Comparison of ENCODE assay signal across 16 cellular contexts in genomic region chr4:42596918-42597317, GRCh38. TPM values are rescaled to one million over a fixed set of nuclear protein-coding genes. Genes with fewer than 3 reads are reported as not detected.
DNase-seq lines count a peak whose midpoint lies in the region; ATAC-seq, FAIRE-seq and TF ChIP-seq lines count a peak whose summit lies in the region.
"Had no signal": no experiment of that assay in that cellular context is flagged by ENCODE, and none has a peak within 500 bp of the region (broad histone marks: within the 10 kb centered on the region; RNA-seq: fewer than 3 reads in every experiment).

No MANE protein-coding gene starts in this region.

- no peaks in the 10 kb centered on the region for H3K36me3 ChIP-seq in upper lobe of left lung

- H3K4me3 ChIP-seq in upper lobe of left lung, result no peak overlapping the region
- H3K4me3 ChIP-seq: K562, testis had no signal

- H3K4me1 ChIP-seq in upper lobe of left lung, result no peaks in the 10 kb centered on the region
- H3K4me1 ChIP-seq: testis had no signal

- no peaks in the 10 kb centered on the region for H3K9me3 ChIP-seq in upper lobe of left lung
- H3K9me3 ChIP-seq: testis had no signal

- TF ChIP-seq EP300 in upper lobe of left lung (IDR thresholded peaks at IDR 0.05), result no peak

- 85 to 94% methylated on average over 2 of the region's 2 CpGs for WGBS in upper lobe of left lung, 2 donors

- no peak for TF ChIP-seq CTCF in upper lobe of left lung (IDR thresholded peaks at IDR 0.05)

- no peak for TF ChIP-seq POLR2A in GM12891 (IDR thresholded peaks at IDR 0.05; ENCODE audit: low read depth, low read length)
- no peak for TF ChIP-seq POLR2A in GM18505 (IDR thresholded peaks at IDR 0.05; ENCODE audit: borderline replicate concordance, extremely low read depth, insufficient read depth, insufficient read length)
- no peak for TF ChIP-seq POLR2A in upper lobe of left lung (IDR thresholded peaks at IDR 0.05)

- DNase-seq in GM12891 (ENCODE audit: insufficient read length, low spot score) (no peak), upper lobe of left lung (no peak), NCI-H510A (lab: John Stamatoyannopoulos, UW) (no peak)
- DNase-seq: activated T-cell treated with anti-CD3 and anti-CD28 coated beads, Interleukin-2, amount 50 U/mL, for 4 hours; COR-L47; H7; NCI-H226; nephron progenitor cell; testis had no signal

- no peak overlapping the region for H3K27ac ChIP-seq in upper lobe of left lung
- H3K27ac ChIP-seq: testis had no signal

- H3K27me3 ChIP-seq in upper lobe of left lung, result no peaks in the 10 kb centered on the region
- H3K27me3 ChIP-seq: testis had no signal

- ATAC-seq in GM19397 (IDR thresholded peaks at IDR 0.05; ENCODE audit: unreplicated experiment) (peak; percentile 93), HG02884 (IDR thresholded peaks at IDR 0.05; ENCODE audit: unreplicated experiment) (peak; percentile 70), HG03565 (IDR thresholded peaks at IDR 0.05; ENCODE audit: unreplicated experiment) (peak; percentile 57), GM18505 (IDR thresholded peaks at IDR 0.05; ENCODE audit: unreplicated experiment) (no peak), upper lobe of left lung (ENCODE audit: low FRiP score in 2 of 2) (no peak)
- no peak for ATAC-seq in activated CD4-positive, CD25-positive, alpha-beta regulatory T cell treated with anti-CD3 and anti-CD28 coated beads, Interleukin-2, amount 50 U/mL, for 24 hours
- ATAC-seq: activated T-cell treated with anti-CD3 and anti-CD28 coated beads, Interleukin-2, amount 50 U/mL, for 4 hours; K562; sciatic nerve had no signal

- peak; percentile 45 for FAIRE-seq in GM12891 (lab: Jason Lieb, UNC)
- FAIRE-seq: K562 had no signal

TF ChIP-seq in GM12891, 5 proteins besides CTCF, POLR2A, EP300 and RAD21:
- no peak for TF ChIP-seq SPI1 (IDR thresholded peaks at IDR 0.05; ENCODE audit: low read depth, low read length)
- no peak for TF ChIP-seq POLR2AphosphoS5 (IDR thresholded peaks at IDR 0.05; ENCODE audit: low read depth, low read length)
- TF ChIP-seq PAX5 (IDR thresholded peaks at IDR 0.05; ENCODE audit: insufficient read depth, low read length, severe bottlenecking), result no peak
- TF ChIP-seq POU2F2 (IDR thresholded peaks at IDR 0.05; ENCODE audit: low read depth, low read length), result no peak
- no peak for TF ChIP-seq TAF1 (IDR thresholded peaks at IDR 0.05; ENCODE audit: low read depth, low read length)

RNA-seq across cellular contexts. Expression of gene ATP8A1, which starts 60.0 kb away (rescaled TPM):
- polyA plus RNA-seq in GM12891 (2012; ENCODE audit: low read depth, missing spikeins), result 13.4 TPM
- total RNA-seq in upper lobe of left lung, result 100 to 1,000 TPM in 4 of 6 donors, 10 to 100 TPM in 2; 39.5 to 264 (median 144) TPM

Comparison
In these comparisons a context has a peak if more than half of its experiments do, and no peak if none do; other contexts are left out.
1. ATAC-seq: peak in GM19397 (single experiment), HG02884 (single experiment) and HG03565 (single experiment); none in GM18505 (single experiment), upper lobe of left lung (0 of 2) and activated CD4-positive, CD25-positive, alpha-beta regulatory T cell treated with anti-CD3 and anti-CD28 coated beads, Interleukin-2, amount 50 U/mL, for 24 hours (0 of 2).